Comparison of ENCODE assay signal across 8 cellular contexts in the genomic region with DNA sequence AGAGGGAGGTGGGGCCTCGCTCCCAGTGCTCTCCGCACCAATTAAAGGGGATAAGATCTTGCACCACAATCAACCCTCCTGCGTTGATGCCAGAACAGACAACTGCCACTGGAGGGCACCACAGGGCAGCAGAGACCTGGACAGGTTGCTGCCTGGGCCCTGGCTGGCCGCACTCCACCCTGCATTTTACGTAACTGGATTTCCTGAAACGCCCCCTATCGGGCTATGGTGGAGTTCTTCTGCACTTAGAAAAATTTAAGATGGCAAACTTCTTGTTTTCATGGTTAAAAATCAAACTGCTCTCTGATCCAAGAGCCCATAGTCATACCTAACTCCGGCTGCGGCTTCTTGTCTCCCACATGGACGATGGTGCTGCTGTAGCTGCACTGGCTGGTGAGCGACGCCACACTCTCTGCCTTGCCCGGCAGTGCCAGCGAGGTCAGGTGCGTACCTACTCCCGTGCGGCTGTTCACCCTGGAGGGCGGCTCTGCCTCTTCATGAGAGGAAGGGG. TPM values are rescaled to one million over a fixed set of nuclear protein-coding genes. Genes with fewer than 3 reads are reported as not detected.
DNase-seq lines count a peak whose midpoint lies in the region; ATAC-seq and TF ChIP-seq lines count a peak whose summit lies in the region.

No MANE protein-coding gene starts in this region.

- H3K36me3 Mint-ChIP-seq in nephron (ENCODE audit: low read depth), result peaks cover 25% of the 10 kb centered on the region

- H3K4me1 Mint-ChIP-seq in nephron, result peaks cover 56% of the 10 kb centered on the region

- no peak overlapping the region for H3K27ac ChIP-seq in DOHH2 (ENCODE audit: low read depth, low read length)
- no peak overlapping the region for H3K27ac ChIP-seq in OCI-LY1 (ENCODE audit: low read depth, low read length, poor library complexity, severe bottlenecking)
- no peak overlapping the region for H3K27ac ChIP-seq in epithelial cell of prostate
- H3K27ac ChIP-seq in testis, result no peak overlapping the region

- H3K36me3 ChIP-seq in DOHH2 (ENCODE audit: control insufficient read depth, low read length), result peaks cover 45% of the 10 kb centered on the region
- peaks cover 25% of the 10 kb centered on the region; the same call in 1 of the 2 replicates for H3K36me3 ChIP-seq in OCI-LY1 (ENCODE audit: insufficient read depth, low read length)
- peaks cover 3% of the 10 kb centered on the region for H3K36me3 ChIP-seq in testis (ENCODE audit: low read depth, missing control alignments)

- H4K20me1 ChIP-seq in DOHH2 (ENCODE audit: control insufficient read depth, insufficient read depth, low read depth, low read length), result no peaks in the 10 kb centered on the region
- no peaks in the 10 kb centered on the region for H4K20me1 ChIP-seq in OCI-LY1 (ENCODE audit: insufficient read depth, low read length)

- H3K9me2 ChIP-seq in DOHH2 (replicated peaks; ENCODE audit: control insufficient read depth, low read length), result no peaks in the 10 kb centered on the region
- no peaks in the 10 kb centered on the region for H3K9me2 ChIP-seq in OCI-LY1 (ENCODE audit: low read depth, low read length)

- no peak overlapping the region for H3K9ac ChIP-seq in OCI-LY1 (ENCODE audit: low read length)

- H3K4me3 Mint-ChIP-seq in nephron, result no peak overlapping the region

- ATAC-seq in HG02884 (IDR thresholded peaks at IDR 0.05; ENCODE audit: unreplicated experiment), result no peak

- H3K4me1 ChIP-seq in DOHH2 (ENCODE audit: control insufficient read depth, low read length) (no peaks in the 10 kb centered on the region), OCI-LY1 (ENCODE audit: insufficient read depth, low read length, severe bottlenecking) (no peaks in the 10 kb centered on the region), testis (no peaks in the 10 kb centered on the region)

- peak; percentile 82 for DNase-seq in Jurkat, Clone E6-1 (ENCODE audit: low read depth, low spot score)
- peak in 2 of 3 experiments; percentile 31 for DNase-seq in activated CD8-positive, alpha-beta memory T cell treated with anti-CD3 and anti-CD28 coated beads for 48 hours (ENCODE audit: low read depth in 2 of 3, low spot score in 2 of 3)
- peak; percentile 70 for DNase-seq in epithelial cell of prostate (ENCODE audit: low read depth, low spot score)
- peak; percentile 91 for DNase-seq in testis

- H3K27me3 ChIP-seq in DOHH2 (ENCODE audit: control insufficient read depth, low read length), result no peaks in the 10 kb centered on the region
- no peaks in the 10 kb centered on the region for H3K27me3 ChIP-seq in OCI-LY1 (ENCODE audit: insufficient read depth, low read length)
- H3K27me3 ChIP-seq in testis, result no peaks in the 10 kb centered on the region

- H3K4me3 ChIP-seq in DOHH2 (ENCODE audit: low read length), result no peak overlapping the region
- no peak overlapping the region for H3K4me3 ChIP-seq in Jurkat, Clone E6-1 (ENCODE audit: low read length)
- H3K4me3 ChIP-seq in OCI-LY1 (ENCODE audit: low read depth, low read length, poor library complexity, severe bottlenecking), result no peak overlapping the region
- no peak overlapping the region for H3K4me3 ChIP-seq in testis

- intact Hi-C loops in testis (cut with DNase I; ENCODE audit: low total_unique reads), result no loop called here

- H2AFZ ChIP-seq in OCI-LY1 (ENCODE audit: low read length), result no peak overlapping the region

- no peaks in the 10 kb centered on the region for H3K9me3 Mint-ChIP-seq in nephron

- no peak for TF ChIP-seq POLR2A in testis (IDR thresholded peaks at IDR 0.05)

- TF ChIP-seq CTCF in DOHH2 (IDR thresholded peaks at IDR 0.05; ENCODE audit: low read depth, low read length, poor library complexity, severe bottlenecking), result peak; percentile 97
- peak; percentile 96 for TF ChIP-seq CTCF in OCI-LY1 (IDR thresholded peaks at IDR 0.05; ENCODE audit: low read length)
- peak; percentile 84 to 95 (median 88) for TF ChIP-seq CTCF in nephron (IDR thresholded peaks at IDR 0.05; ENCODE audit: unreplicated experiment in 3 of 3)
- TF ChIP-seq CTCF in testis (IDR thresholded peaks at IDR 0.05), result peak; percentile 48 to 71 (median 59)

- WGBS in testis, 2 donors, result 72 to 83% methylated on average over 17 to 18 of the region's 18 CpGs

- H3F3A ChIP-seq in DOHH2 (ENCODE audit: control insufficient read depth, insufficient read depth), result no peaks in the 10 kb centered on the region
- H3F3A ChIP-seq in OCI-LY1 (ENCODE audit: insufficient read depth, low read length), result no peaks in the 10 kb centered on the region

- peak overlapping the region in 1 of 3 experiments; percentile 56 for H3K27ac Mint-ChIP-seq in nephron

- no peaks in the 10 kb centered on the region for H3K79me2 ChIP-seq in DOHH2 (ENCODE audit: control insufficient read depth, low read length)
- no peaks in the 10 kb centered on the region for H3K79me2 ChIP-seq in OCI-LY1 (ENCODE audit: insufficient read depth, low read length)

- H3K9me3 ChIP-seq in DOHH2 (ENCODE audit: control insufficient read depth, insufficient read depth, low read length), result no peaks in the 10 kb centered on the region
- no peaks in the 10 kb centered on the region for H3K9me3 ChIP-seq in OCI-LY1 (ENCODE audit: low read length)
- no peaks in the 10 kb centered on the region for H3K9me3 ChIP-seq in testis

- H3K27me3 Mint-ChIP-seq in nephron (ENCODE audit: low read depth), result no peaks in the 10 kb centered on the region

- H3K4me2 ChIP-seq in DOHH2 (ENCODE audit: low read length) (no peak overlapping the region), OCI-LY1 (ENCODE audit: low read length) (no peak overlapping the region)

RNA-seq across cellular contexts. Expression of gene HES6, which starts 16.8 kb away (rescaled TPM):
- 42.2 TPM for polyA plus RNA-seq in Jurkat, Clone E6-1 (2012; ENCODE audit: insufficient read depth, insufficient read length)
- total RNA-seq in testis, result 10 to 100 TPM; 22.0 to 40.3 TPM
- 21.3 TPM for polyA plus RNA-seq in testis (ENCODE audit: insufficient read depth, low read depth, low replicate concordance)

RNA-seq across cellular contexts. Expression of gene PER2, which starts 31.8 kb away (rescaled TPM):
- 5.4 TPM for polyA plus RNA-seq in Jurkat, Clone E6-1 (2012; ENCODE audit: insufficient read depth, insufficient read length)
- 10 to 100 TPM; 55.5 to 59.1 TPM for total RNA-seq in testis
- 29.8 TPM for polyA plus RNA-seq in testis (ENCODE audit: insufficient read depth, low read depth, low replicate concordance)

RNA-seq across cellular contexts. Expression of gene ILKAP, which starts 53.2 kb away (rescaled TPM):
- 50.6 TPM for polyA plus RNA-seq in Jurkat, Clone E6-1 (2012; ENCODE audit: insufficient read depth, insufficient read length)
- total RNA-seq in testis, result 10 to 100 TPM; 59.8 to 65.3 TPM
- polyA plus RNA-seq in testis (ENCODE audit: insufficient read depth, low read depth, low replicate concordance), result 44.8 TPM

Comparison
In these comparisons a context has a peak if more than half of its experiments do, and no peak if none do; other contexts are left out.
1. DNase-seq: peak in every context shown above with its lines; median percentile 91 in testis; 82 in Jurkat, Clone E6-1; 70 in epithelial cell of prostate; 31 in activated CD8-positive, alpha-beta memory T cell treated with anti-CD3 and anti-CD28 coated beads for 48 hours.